ENCODE assay signal across 8 cellular contexts in genomic region chr2:187252063-187252462, GRCh38.
"Had no signal": no experiment of that assay in that cellular context is flagged by ENCODE, and none has a peak within 500 bp of the region (broad histone marks: within the 10 kb centered on the region; RNA-seq: fewer than 3 reads in every experiment).

No MANE protein-coding gene starts in this region.

- H3K27ac ChIP-seq: GM23248 had no signal

- FAIRE-seq: HTR-8/SVneo, K562 had no signal

- H3K4me1 ChIP-seq: HAP-1 had no signal

- DNase-seq: GM23248, H7, IMR-90, KG1 had no signal

- H3K9me3 ChIP-seq: HAP-1 had no signal

- H3K4me3 ChIP-seq: GM23248, HAP-1, K562 had no signal

- H2AFZ ChIP-seq: GM23248 had no signal

- ATAC-seq: HCT116, K562 had no signal

- H3K36me3 ChIP-seq: HAP-1 had no signal

- H3K9ac ChIP-seq: GM23248 had no signal
